Comparison of ENCODE assay signal across 8 cellular contexts in genomic region chr12:63151061-63151897, GRCh38. TPM values are rescaled to one million over a fixed set of nuclear protein-coding genes. Genes with fewer than 3 reads are reported as not detected.
A peak's percentile ranks its signal among the peaks of the same experiment; 100 is the strongest.
DNase-seq lines count a peak whose midpoint lies in the region; ATAC-seq and TF ChIP-seq lines count a peak whose summit lies in the region.

AVPR1A (minus strand) TSS chr12:63151201; CDS start chr12:63150836, 365 bp downstream.

- peak; percentile 63 for ATAC-seq in Right ventricle myocardium superior (ENCODE audit: poor library complexity)

- H3K27ac Mint-ChIP-seq in progenitor cell of endocrine pancreas: no peak within 1 kb of the TSS

- H3K27me3 Mint-ChIP-seq in progenitor cell of endocrine pancreas: peaks cover 75% of the 10 kb centered on the region

- peak; percentile 7 for DNase-seq in NCI-H2171 treated with DMSO at 0.1 percent for 48 hours (lab: John Stamatoyannopoulos, UW)
- DNase-seq in NCI-H2171 (lab: John Stamatoyannopoulos, UW): no peak
- peak; percentile 40 for DNase-seq in T1000 (lab: John Stamatoyannopoulos, UW)
- peak; percentile 43 for DNase-seq in Right ventricle myocardium superior
- DNase-seq in progenitor cell of endocrine pancreas (ENCODE audit: low spot score, unreplicated experiment): no peak
- no peak for DNase-seq in RKO (ENCODE audit: low spot score)
- no peak for DNase-seq in cortex of kidney (lab: John Stamatoyannopoulos, UW)
- DNase-seq in GM10266 (ENCODE audit: extremely low spot score): no peak

- peaks cover 12% of the 10 kb centered on the region for H3K4me1 Mint-ChIP-seq in progenitor cell of endocrine pancreas (ENCODE audit: low read depth)

- intact Hi-C loops in Right ventricle myocardium superior (cut with DNase I): no loop called here

- H3K36me3 Mint-ChIP-seq in progenitor cell of endocrine pancreas (ENCODE audit: insufficient read depth): no peaks in the 10 kb centered on the region

- peak within 1 kb of the TSS; percentile 60 for H3K4me3 Mint-ChIP-seq in progenitor cell of endocrine pancreas (ENCODE audit: low read depth)

- TF ChIP-seq CTCF in progenitor cell of endocrine pancreas (IDR thresholded peaks at IDR 0.05; ENCODE audit: unreplicated experiment) (no peak), GM10266 (IDR thresholded peaks at IDR 0.05; ENCODE audit: control insufficient read depth, insufficient read depth, low read depth, missing control alignments) (no peak)

- H3K9me3 Mint-ChIP-seq in progenitor cell of endocrine pancreas (ENCODE audit: low read depth): peaks cover 8% of the 10 kb centered on the region

RNA-seq across cellular contexts. Expression of gene AVPR1A, which starts in this region (rescaled TPM):
- total RNA-seq in Right ventricle myocardium superior (1.5 TPM), progenitor cell of endocrine pancreas (0.16 TPM in 1 of 2 replicates, not detected in the other)

Comparison
In these comparisons a context has a peak if more than half of its experiments do, and no peak if none do; other contexts are left out.
1. DNase-seq: peak in NCI-H2171 treated with DMSO at 0.1 percent for 48 hours (single experiment), T1000 (single experiment) and Right ventricle myocardium superior (single experiment); none in NCI-H2171 (single experiment), progenitor cell of endocrine pancreas (single experiment), RKO (single experiment), cortex of kidney (single experiment) and GM10266 (single experiment).